Comparison of ENCODE assay signal across 1 cellular context in genomic region chr4:2241410-2242353, GRCh38.
TF ChIP-seq lines count a peak whose summit lies in the region.

HAUS3 (minus strand) TSS chr4:2242121; CDS start chr4:2240946, 1,175 bp downstream.
POLN (minus strand) TSS chr4:2242121; CDS start chr4:2229231, 12,890 bp downstream.

TF ChIP-seq in WTC11, 78 proteins besides CTCF, POLR2A, EP300 and RAD21 (continued from another document):
- TF ChIP-seq ZNF512 (CRISPR knock-in tag; IDR thresholded peaks at IDR 0.05; ENCODE audit: borderline replicate concordance) (no peak), TP53 (CRISPR knock-in tag; IDR thresholded peaks at IDR 0.05) (no peak), GRHL2 (CRISPR knock-in tag; IDR thresholded peaks at IDR 0.05; ENCODE audit: insufficient replicate concordance, severe bottlenecking) (no peak), E2F1 (CRISPR knock-in tag; IDR thresholded peaks at IDR 0.05) (no peak), ATF2 (CRISPR knock-in tag; IDR thresholded peaks at IDR 0.05; ENCODE audit: borderline replicate concordance, low read depth) (no peak), SMAD3 (CRISPR knock-in tag; IDR thresholded peaks at IDR 0.05; ENCODE audit: borderline replicate concordance) (no peak), E2F5 (CRISPR knock-in tag; IDR thresholded peaks at IDR 0.05) (peak; percentile 83; the same call in 1 of the 2 replicates), CREM (CRISPR knock-in tag; IDR thresholded peaks at IDR 0.05) (no peak), ARID4B (CRISPR knock-in tag; IDR thresholded peaks at IDR 0.05; ENCODE audit: borderline replicate concordance) (peak; percentile 55; the same call in 1 of the 2 replicates), TEAD1 (CRISPR knock-in tag; IDR thresholded peaks at IDR 0.05) (0 out of 2 replicates have a peak, but pooled peaks have one; percentile 6), RELA (CRISPR knock-in tag; IDR thresholded peaks at IDR 0.05; ENCODE audit: borderline replicate concordance) (no peak), NR1H2 (CRISPR knock-in tag; IDR thresholded peaks at IDR 0.05) (no peak), AFF4 (CRISPR knock-in tag; IDR thresholded peaks at IDR 0.05; ENCODE audit: borderline replicate concordance) (no peak), ZBTB21 (CRISPR knock-in tag; IDR thresholded peaks at IDR 0.05; ENCODE audit: borderline replicate concordance) (no peak), ZNF138 (CRISPR knock-in tag; conservative IDR thresholded peaks at IDR 0.05) (no peak), ESRRA (CRISPR knock-in tag; IDR thresholded peaks at IDR 0.05; ENCODE audit: borderline replicate concordance) (0 out of 2 replicates have a peak, but pooled peaks have one; percentile 29), MAX (CRISPR knock-in tag; IDR thresholded peaks at IDR 0.05) (peak; percentile 88), FOXK1 (CRISPR knock-in tag; IDR thresholded peaks at IDR 0.05) (no peak), ATF3 (CRISPR knock-in tag; conservative IDR thresholded peaks at IDR 0.05) (no peak), SOX15 (CRISPR knock-in tag; IDR thresholded peaks at IDR 0.05) (no peak), SP1 (CRISPR knock-in tag; conservative IDR thresholded peaks at IDR 0.05) (peak; percentile 71; the same call in 1 of the 2 replicates), ETV6 (CRISPR knock-in tag; IDR thresholded peaks at IDR 0.05) (0 out of 2 replicates have a peak, but pooled peaks have one; percentile 73), ZNF232 (CRISPR knock-in tag; IDR thresholded peaks at IDR 0.05) (0 out of 2 replicates have a peak, but pooled peaks have one; percentile 35)
